In genomic region chr7:132063800-132064199, GRCh38 we compare ENCODE assay signal across 20 cellular contexts.
DNase-seq lines count a peak whose midpoint lies in the region; ATAC-seq, FAIRE-seq and TF ChIP-seq lines count a peak whose summit lies in the region.
"Had no signal": no experiment of that assay in that cellular context is flagged by ENCODE, and none has a peak within 500 bp of the region (broad histone marks: within the 10 kb centered on the region; RNA-seq: fewer than 3 reads in every experiment).

No MANE protein-coding gene starts in this region.

- H3K36me3 ChIP-seq in HEK293 (ENCODE audit: control insufficient read depth in 2 of 2, insufficient read depth in 1 of 2, low read length in 2 of 2) (no peaks in the 10 kb centered on the region), adrenal gland (replicated peaks in 1 of 2) (no peaks in the 10 kb centered on the region)

- TF ChIP-seq EP300 in A549 (IDR thresholded peaks at IDR 0.05): no peak

- CTCF ChIA-PET in A549 (lab: Yijun Ruan, JAX): no interaction called here
- CTCF ChIA-PET in HEK293 (lab: Yijun Ruan, JAX): no interaction called here

- TF ChIP-seq POLR2A in A549 (IDR thresholded peaks at IDR 0.05; ENCODE audit: low read length) (no peak), adrenal gland (IDR thresholded peaks at IDR 0.05) (no peak)

- no peaks in the 10 kb centered on the region for H3K27me3 ChIP-seq in adrenal gland

- intact Hi-C loops in adrenal gland (cut with DNase I): no loop called here

- POLR2A ChIA-PET in A549 (lab: Yijun Ruan, JAX): no interaction called here
- POLR2A ChIA-PET in HEK293 (lab: Yijun Ruan, JAX): no interaction called here

- H3K4me1 ChIP-seq in A549 (peaks cover 39% of the 10 kb centered on the region), HEK293 (ENCODE audit: control insufficient read depth, insufficient read depth, low read length) (no peaks in the 10 kb centered on the region), adrenal gland (replicated peaks in 1 of 2) (no peaks in the 10 kb centered on the region)
- H3K4me1 ChIP-seq: Caco-2 had no signal

- WGBS in A549 (ENCODE audit: missing lambda C conversion rate): 78% methylated on average over 7 of the region's 7 CpGs
- WGBS in adrenal gland, 4 donors: 77 to 82% (median 79%) methylated on average over 6 to 7 of the region's 7 CpGs

- ATAC-seq in A549: no peak
- ATAC-seq in GM21529 (IDR thresholded peaks at IDR 0.05; ENCODE audit: unreplicated experiment): no peak
- no peak for ATAC-seq in HG03108 (IDR thresholded peaks at IDR 0.05; ENCODE audit: unreplicated experiment)
- ATAC-seq: GM23338 had no signal

- no peaks in the 10 kb centered on the region for H3K9me3 ChIP-seq in A549
- H3K9me3 ChIP-seq in HEK293 (ENCODE audit: control insufficient read depth, insufficient read depth, low read depth, low read length): no peaks in the 10 kb centered on the region
- H3K9me3 ChIP-seq in adrenal gland (replicated peaks in 1 of 3): no peaks in the 10 kb centered on the region
- H3K9me3 ChIP-seq: Caco-2 had no signal

- no peak for DNase-seq in A549 (ENCODE audit: low read depth in 1 of 2, low spot score in 1 of 2)
- peak; percentile 54 for DNase-seq in coronary artery (ENCODE audit: low spot score)
- peak; percentile 7 for DNase-seq in occipital lobe (lab: John Stamatoyannopoulos, UW)
- no peak for DNase-seq in adrenal gland
- no peak for DNase-seq in activated naive CD4-positive, alpha-beta T cell treated with Interleukin-2 at 50 U/mL for 16 hours
- DNase-seq: AML-193; Caco-2; CD4-positive, alpha-beta T cell; GDM1; HCEC 1CT had no signal

- TF ChIP-seq RAD21 in A549 (conservative IDR thresholded peaks at IDR 0.05 in 1 of 2, IDR thresholded peaks at IDR 0.05 in 1 of 2): no peak

- H3K27ac ChIP-seq in A549: peak overlapping the region; percentile 87 to 94; a peak in 5 of 6 replicates
- no peak overlapping the region for H3K27ac ChIP-seq in HEK293 (ENCODE audit: extremely low read depth, low read depth, low read length)
- H3K27ac ChIP-seq in coronary artery: no peak overlapping the region
- H3K27ac ChIP-seq in adrenal gland: no peak overlapping the region
- H3K27ac ChIP-seq: C4-2B had no signal

- TF ChIP-seq CTCF in A549 (IDR thresholded peaks at IDR 0.05): no peak
- no peak for TF ChIP-seq CTCF in HEK293 (tag by site-specific recombination; IDR thresholded peaks at IDR 0.05)
- TF ChIP-seq CTCF in coronary artery (IDR thresholded peaks at IDR 0.05): no peak
- no peak for TF ChIP-seq CTCF in adrenal gland (IDR thresholded peaks at IDR 0.05)

- H3K4me2 ChIP-seq in A549: no peak overlapping the region
- H3K4me2 ChIP-seq: GM23338 had no signal

- H3K4me3 ChIP-seq in A549: no peak overlapping the region
- H3K4me3 ChIP-seq in HEK293 (ENCODE audit: low read depth, low read length): no peak overlapping the region
- H3K4me3 ChIP-seq in coronary artery: no peak overlapping the region
- H3K4me3 ChIP-seq in adrenal gland: no peak overlapping the region
- H3K4me3 ChIP-seq: GM23338 had no signal

- FAIRE-seq in A549 (lab: Jason Lieb, UNC): no peak
- FAIRE-seq: A204.1, D721Med, GM12892, GM18507, H54 had no signal

TF ChIP-seq in A549, 52 proteins besides CTCF, POLR2A, EP300 and RAD21 (continues in another document):
- no peak for TF ChIP-seq CBX2 (IDR thresholded peaks at IDR 0.05; ENCODE audit: borderline replicate concordance, low read depth)
- no peak for TF ChIP-seq NPAS2 (CRISPR knock-in tag; IDR thresholded peaks at IDR 0.05; ENCODE audit: borderline replicate concordance)
- no peak for TF ChIP-seq HMGXB4 (CRISPR knock-in tag; IDR thresholded peaks at IDR 0.05; ENCODE audit: borderline replicate concordance)
- TF ChIP-seq MYC (IDR thresholded peaks at IDR 0.05; ENCODE audit: borderline replicate concordance, low read length): no peak
- TF ChIP-seq REST (IDR thresholded peaks at IDR 0.05): no peak
- no peak for TF ChIP-seq GATA3 (IDR thresholded peaks at IDR 0.05; ENCODE audit: borderline replicate concordance)
- no peak for TF ChIP-seq HOXB5 (CRISPR knock-in tag; IDR thresholded peaks at IDR 0.05)

TF ChIP-seq in HEK293, 187 proteins besides CTCF, POLR2A, EP300 and RAD21:
- TF ChIP-seq EGR2 (tag by site-specific recombination; IDR thresholded peaks at IDR 0.05; ENCODE audit: low read depth) (peak; percentile 83), ZNF600 (tag by site-specific recombination; IDR thresholded peaks at IDR 0.05) (no peak), FEZF1 (tag by site-specific recombination; IDR thresholded peaks at IDR 0.05) (no peak), ZNF645 (tag by site-specific recombination; IDR thresholded peaks at IDR 0.05) (no peak), ZFHX2 (tag by site-specific recombination; conservative IDR thresholded peaks at IDR 0.05) (peak; percentile 90), ZNF549 (tag by site-specific recombination; IDR thresholded peaks at IDR 0.05) (no peak), ZSCAN23 (tag by site-specific recombination; IDR thresholded peaks at IDR 0.05) (no peak)

Comparison
In these comparisons a context has a peak if more than half of its experiments do, and no peak if none do; other contexts are left out.
1. DNase-seq: peak in coronary artery (single experiment) and occipital lobe (single experiment); none in A549 (0 of 2), adrenal gland (0 of 7) and activated naive CD4-positive, alpha-beta T cell treated with Interleukin-2 at 50 U/mL for 16 hours (single experiment).
2. H3K27ac ChIP-seq: peak in A549 (2 of 2); none in HEK293 (single experiment), coronary artery (0 of 2) and adrenal gland (0 of 5).